ENCODE assay signal across 20 cellular contexts in the genomic region with DNA sequence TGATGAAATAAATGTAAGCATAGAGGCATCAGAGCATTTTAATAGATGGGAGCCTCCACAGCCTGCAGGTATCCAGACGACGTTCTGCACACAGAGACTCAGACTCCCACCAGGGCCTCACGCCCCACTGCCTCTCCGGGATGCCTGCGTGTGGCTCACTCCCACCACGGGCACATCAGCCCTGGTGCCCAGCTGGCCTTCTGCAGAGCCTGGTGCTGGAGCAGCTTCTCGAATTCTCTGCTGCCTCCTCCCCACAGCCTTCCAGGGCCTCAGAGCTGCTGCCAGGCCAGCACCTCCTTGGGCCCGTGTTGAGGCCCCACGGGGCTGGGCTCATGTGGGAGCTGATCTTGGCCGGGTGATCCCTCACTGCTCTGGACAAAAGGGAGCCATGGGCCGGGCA.
A peak's percentile ranks its signal among the peaks of the same experiment; 100 is the strongest.
DNase-seq lines count a peak whose midpoint lies in the region; ATAC-seq, FAIRE-seq and TF ChIP-seq lines count a peak whose summit lies in the region.
"Had no signal": no experiment of that assay in that cellular context is flagged by ENCODE, and none has a peak within 500 bp of the region (broad histone marks: within the 10 kb centered on the region; RNA-seq: fewer than 3 reads in every experiment).

No MANE protein-coding gene starts in this region.

- TF ChIP-seq POLR2A in gastrocnemius medialis (IDR thresholded peaks at IDR 0.05), result no peak

- no peaks in the 10 kb centered on the region for H3K27me3 Mint-ChIP-seq in neural crest cell (ENCODE audit: low read depth)

- H3K27ac Mint-ChIP-seq in neural crest cell (ENCODE audit: unreplicated experiment), result peak overlapping the region; percentile 75
- H3K27ac Mint-ChIP-seq: CD8-positive, alpha-beta T cell had no signal

- peaks cover 19% of the 10 kb centered on the region for H3K36me3 Mint-ChIP-seq in neural crest cell (ENCODE audit: low read depth)

- H3K36me3 ChIP-seq in gastrocnemius medialis (peaks cover 0 to 22% of the 10 kb centered on the region in 2 donors), mammary epithelial cell (ENCODE audit: insufficient read depth, low read length) (no peaks in the 10 kb centered on the region)
- H3K36me3 ChIP-seq: MG63 had no signal

- H2AFZ ChIP-seq in mammary epithelial cell (ENCODE audit: low read depth, low read length), result no peak overlapping the region
- H2AFZ ChIP-seq: PC-9 had no signal

- TF ChIP-seq CTCF in dorsolateral prefrontal cortex (IDR thresholded peaks at IDR 0.05 in 54 of 56, conservative IDR thresholded peaks at IDR 0.05 in 2 of 56; ENCODE audit: low read depth in 1 of 56, partially characterized antibody in 56 of 56) (no peak), neural crest cell (conservative IDR thresholded peaks at IDR 0.05) (no peak), gastrocnemius medialis (IDR thresholded peaks at IDR 0.05 in 4 of 5, conservative IDR thresholded peaks at IDR 0.05 in 1 of 5) (no peak), mammary epithelial cell (conservative IDR thresholded peaks at IDR 0.05 in 1 of 2, IDR thresholded peaks at IDR 0.05 in 1 of 2; ENCODE audit: extremely low read depth in 1 of 2, insufficient read depth in 1 of 2, low read depth in 1 of 2, low read length in 2 of 2) (no peak)

- peaks cover 2% of the 10 kb centered on the region for H3K79me2 ChIP-seq in mammary epithelial cell (ENCODE audit: insufficient read depth, low read length)

- ATAC-seq in gastrocnemius medialis, result no peak
- ATAC-seq in HG03342 (IDR thresholded peaks at IDR 0.05; ENCODE audit: unreplicated experiment), result no peak
- ATAC-seq in GM18868 (IDR thresholded peaks at IDR 0.05; ENCODE audit: unreplicated experiment), result no peak
- ATAC-seq: CD8-positive, alpha-beta T cell had no signal

- H3K27ac ChIP-seq in angular gyrus (ENCODE audit: low read depth, low read length) (peak overlapping the region; percentile 55), dorsolateral prefrontal cortex (peak overlapping the region in 45 of 59 donors; percentile 3 to 88 (median 64)), gastrocnemius medialis (peak overlapping the region; percentile 83 to 93 (median 90)), mammary epithelial cell (ENCODE audit: insufficient read depth, low read depth, low read length) (no peak overlapping the region)
- H3K27ac ChIP-seq: PC-9 had no signal

- H3K4me2 ChIP-seq in mammary epithelial cell (ENCODE audit: insufficient read depth, low read depth, low read length), result no peak overlapping the region
- H3K4me2 ChIP-seq: PC-9 had no signal

- CTCF ChIA-PET in mammary epithelial cell (lab: Charles Lee; ENCODE audit: low non-redundant PET), result no interaction called here

- H3K4me1 Mint-ChIP-seq in neural crest cell, result peaks cover 12% of the 10 kb centered on the region

- DNase-seq in dorsolateral prefrontal cortex, result no peak
- DNase-seq in neural crest cell (ENCODE audit: low read depth, low spot score), result no peak
- DNase-seq in gastrocnemius medialis, result no peak
- no peak for DNase-seq in GM19239 (ENCODE audit: insufficient read length, low spot score)
- no peak for DNase-seq in mammary epithelial cell
- DNase-seq: Caco-2; CD8-positive, alpha-beta T cell; KG1; MG63; NCI-H1105 treated with DMSO at 0.1 percent for 48 hours; NCI-H146; NCI-H1930; NCI-H2107; NCI-H526; PC-9; SHP77 had no signal

- H3K4me1 ChIP-seq in gastrocnemius medialis (peaks cover 8 to 20% of the 10 kb centered on the region in 2 donors), mammary epithelial cell (ENCODE audit: insufficient read depth, low read length) (peaks cover 12% of the 10 kb centered on the region)
- H3K4me1 ChIP-seq: Caco-2 had no signal

- intact Hi-C loops in dorsolateral prefrontal cortex (cut with DNase I), result loop anchor here in 1 of 2 donors (10.0 kb wide), 1 partner anchor 275 kb away; no protein-coding TSS in a partner anchor
- intact Hi-C loops in gastrocnemius medialis (cut with DNase I; ENCODE audit: low total_unique reads), result loop anchor here (2.0 kb wide), 1 partner anchor 27 kb away; no protein-coding TSS in a partner anchor
- intact Hi-C loops in mammary epithelial cell (cut with micrococcal nuclease), result no loop called here

- BruUV-seq in mammary epithelial cell (replicated peaks; lab: Mats Ljungman, UMichigan), result no TSS peak

- no peak overlapping the region for H3K9ac ChIP-seq in mammary epithelial cell (ENCODE audit: insufficient read depth, low read length)

- H3K9me3 ChIP-seq in gastrocnemius medialis (no peaks in the 10 kb centered on the region), mammary epithelial cell (replicated peaks; ENCODE audit: insufficient read depth, low read length) (no peaks in the 10 kb centered on the region)
- H3K9me3 ChIP-seq: Caco-2, MG63 had no signal

- H3K4me3 ChIP-seq in dorsolateral prefrontal cortex, result peak overlapping the region in 2 of 59 donors; percentile 35 to 40
- H3K4me3 ChIP-seq in gastrocnemius medialis, result no peak overlapping the region
- no peak overlapping the region for H3K4me3 ChIP-seq in mammary epithelial cell (replicated peaks in 1 of 3; ENCODE audit: insufficient read depth in 1 of 3, low read depth in 2 of 3, low read length in 3 of 3)
- H3K4me3 ChIP-seq: MG63, PC-9 had no signal

- no peaks in the 10 kb centered on the region for H4K20me1 ChIP-seq in mammary epithelial cell (ENCODE audit: insufficient read depth, low read length)

- FAIRE-seq in GM19239 (lab: Jason Lieb, UNC), result no peak
- FAIRE-seq: GM12892 had no signal

- no peaks in the 10 kb centered on the region for H3K27me3 ChIP-seq in dorsolateral prefrontal cortex
- no peaks in the 10 kb centered on the region for H3K27me3 ChIP-seq in gastrocnemius medialis
- no peaks in the 10 kb centered on the region for H3K27me3 ChIP-seq in mammary epithelial cell (ENCODE audit: insufficient read depth, low read length)
- H3K27me3 ChIP-seq: MG63 had no signal

- no peak overlapping the region for H3K4me3 Mint-ChIP-seq in neural crest cell
- H3K4me3 Mint-ChIP-seq: CD8-positive, alpha-beta T cell had no signal

- dilution Hi-C loops in mammary epithelial cell (cut with HindIII; ENCODE audit: low sequenced_read_pairs), result loop anchor here (10.0 kb wide), 5 partner anchors 285 to 495 kb away; a partner anchor contains a TSS

- in situ Hi-C loops in gastrocnemius medialis (cut with MboI; ENCODE audit: low sequenced_read_pairs in 4 of 4), result loop anchor here in 1 of 4 donors (25.0 kb wide), 1 partner anchor 528 kb away; no protein-coding TSS in a partner anchor
- in situ Hi-C loops in mammary epithelial cell (cut with MboI; ENCODE audit: low sequenced_read_pairs in 2 of 2), result no loop called here

- H3K9me3 Mint-ChIP-seq in neural crest cell, result peaks cover 5% of the 10 kb centered on the region

- 98% methylated on average over 10 of the region's 11 CpGs for WGBS in mammary epithelial cell (ENCODE audit: low coverage, missing lambda C conversion rate)
